In genomic region chr7:100607111-100607510, GRCh38 we compare ENCODE assay signal across 21 cellular contexts. TPM values are rescaled to one million over a fixed set of nuclear protein-coding genes. Genes with fewer than 3 reads are reported as not detected.
DNase-seq lines count a peak whose midpoint lies in the region; ATAC-seq, FAIRE-seq and TF ChIP-seq lines count a peak whose summit lies in the region.
"Had no signal": no experiment of that assay in that cellular context is flagged by ENCODE, and none has a peak within 500 bp of the region (broad histone marks: within the 10 kb centered on the region; RNA-seq: fewer than 3 reads in every experiment).

No MANE protein-coding gene starts in this region.

- H3K4ac ChIP-seq in H1 (replicated peaks; ENCODE audit: insufficient read length, low read depth, low read length) (no peak overlapping the region), neuronal stem cell (ENCODE audit: low read length) (no peak overlapping the region)

- 91% methylated on average over 7 of the region's 8 CpGs; no CpG with 5 or more reads in 1 of the 2 experiments for WGBS in H1 (ENCODE audit: extremely low coverage in 1 of 2, insufficient coverage in 1 of 2, insufficient read length in 1 of 2, insufficient replicate concordance in 2 of 2, low coverage in 1 of 2, low lambda C conversion rate in 2 of 2, missing lambda C conversion rate in 1 of 2), 2 experiments
- no CpG with 5 or more reads among the region's 8 CpGs for WGBS in neuronal stem cell (ENCODE audit: extremely low coverage in 2 of 2, insufficient read length in 2 of 2, insufficient replicate concordance in 1 of 2), 2 donors
- 73 to 78% methylated on average over 8 of the region's 8 CpGs for WGBS in body of pancreas, 2 donors

- H4K20me1 ChIP-seq in H1 (replicated peaks in 1 of 2; ENCODE audit: control insufficient read depth in 1 of 2, insufficient read depth in 2 of 2, low read length in 2 of 2): no peaks in the 10 kb centered on the region

- no peak overlapping the region for H3K23ac ChIP-seq in H1 (ENCODE audit: insufficient read length)
- no peak overlapping the region for H3K23ac ChIP-seq in neuronal stem cell (ENCODE audit: low read depth, low read length, poor library complexity)

- TF ChIP-seq CTCF in H1 (IDR thresholded peaks at IDR 0.05; ENCODE audit: control extremely low read depth in 1 of 3, insufficient read depth in 1 of 3, low read depth in 1 of 3, low read length in 3 of 3) (no peak), body of pancreas (IDR thresholded peaks at IDR 0.05) (no peak)

- H2AFZ ChIP-seq in H1 (ENCODE audit: low read length) (no peak overlapping the region), neuronal stem cell (ENCODE audit: low read length) (no peak overlapping the region)

- no peak overlapping the region for H2BK20ac ChIP-seq in H1 (ENCODE audit: low read length)

- H3K9me3 ChIP-seq in MG63 (no peaks in the 10 kb centered on the region), H1 (ENCODE audit: insufficient read depth in 2 of 2, low read depth in 1 of 2, low read length in 1 of 2) (no peaks in the 10 kb centered on the region), neuronal stem cell (replicated peaks in 1 of 2; ENCODE audit: control insufficient read depth in 2 of 2, insufficient read depth in 1 of 2, low read depth in 1 of 2, low read length in 2 of 2) (no peaks in the 10 kb centered on the region), body of pancreas (no peaks in the 10 kb centered on the region)
- H3K9me3 ChIP-seq: BE2C, heart right ventricle, mucosa of descending colon had no signal

- no peaks in the 10 kb centered on the region for H3K9me3 Mint-ChIP-seq in activated CD4-positive, alpha-beta memory T cell treated with anti-CD3 and anti-CD28 coated beads for 36 hours
- no peaks in the 10 kb centered on the region for H3K9me3 Mint-ChIP-seq in activated CD4-positive, alpha-beta memory T cell treated with anti-CD3 and anti-CD28 coated beads, Interleukin-2, amount 10 ng/mL, durations not matched to agents 7 days and 5 days
- no peaks in the 10 kb centered on the region for H3K9me3 Mint-ChIP-seq in activated naive CD8-positive, alpha-beta T cell treated with anti-CD3 and anti-CD28 coated beads for 36 hours
- H3K9me3 Mint-ChIP-seq: activated naive CD4-positive, alpha-beta T cell treated with anti-CD3 and anti-CD28 coated beads, Interleukin-2, amount 50 U/mL, for 24 hours; activated T-cell treated with anti-CD3 and anti-CD28 coated beads, Interleukin-2, amount 50 U/mL, for 72 hours; T-helper 1 cell treated with Interleukin-12 subunit alpha and Interleukin-12 subunit beta and Interleukin-4 antibody, amounts not matched to agents 30 μg/mL and 1 μg/mL, for 36 hours had no signal

- no peak overlapping the region for H3K18ac ChIP-seq in H1 (ENCODE audit: extremely low read depth, low read length)
- H3K18ac ChIP-seq in neuronal stem cell (ENCODE audit: low read length): no peak overlapping the region

- H4K91ac ChIP-seq in H1 (replicated peaks; ENCODE audit: insufficient read length, low read length): no peak overlapping the region
- H4K91ac ChIP-seq in neuronal stem cell (ENCODE audit: low read depth, low read length, poor library complexity): no peak overlapping the region

- H3K79me1 ChIP-seq in H1 (ENCODE audit: low read depth, low read length) (no peaks in the 10 kb centered on the region), neuronal stem cell (ENCODE audit: low read depth, low read length) (peaks cover 5% of the 10 kb centered on the region)

- peak overlapping the region; percentile 13 for H3K27ac Mint-ChIP-seq in activated CD4-positive, alpha-beta memory T cell treated with anti-CD3 and anti-CD28 coated beads for 36 hours
- no peak overlapping the region for H3K27ac Mint-ChIP-seq in activated CD4-positive, alpha-beta memory T cell treated with anti-CD3 and anti-CD28 coated beads, Interleukin-2, amount 10 ng/mL, durations not matched to agents 7 days and 5 days
- H3K27ac Mint-ChIP-seq in activated naive CD8-positive, alpha-beta T cell treated with anti-CD3 and anti-CD28 coated beads for 36 hours: no peak overlapping the region
- H3K27ac Mint-ChIP-seq: activated naive CD4-positive, alpha-beta T cell treated with anti-CD3 and anti-CD28 coated beads, Interleukin-2, amount 50 U/mL, for 24 hours; activated T-cell treated with anti-CD3 and anti-CD28 coated beads, Interleukin-2, amount 50 U/mL, for 72 hours; T-helper 1 cell treated with Interleukin-12 subunit alpha and Interleukin-12 subunit beta and Interleukin-4 antibody, amounts not matched to agents 30 μg/mL and 1 μg/mL, for 36 hours had no signal

- no peaks in the 10 kb centered on the region for H3K27me3 ChIP-seq in MG63
- H3K27me3 ChIP-seq in H1 (replicated peaks in 1 of 4; ENCODE audit: control insufficient read depth in 3 of 4, extremely low read depth in 1 of 4, insufficient read depth in 3 of 4, low read length in 3 of 4): peaks cover 0 to 10% (median 4%) of the 10 kb centered on the region in 4 experiments; a peak in 2 of 7 replicates
- peaks cover 0 to 26% (median 4%) of the 10 kb centered on the region in 3 experiments for H3K27me3 ChIP-seq in neuronal stem cell (ENCODE audit: control insufficient read depth in 3 of 3, insufficient read depth in 3 of 3, low read depth in 1 of 3, low read length in 3 of 3)
- H3K27me3 ChIP-seq in body of pancreas: no peaks in the 10 kb centered on the region
- H3K27me3 ChIP-seq: BE2C had no signal

- TF ChIP-seq POLR2A in H1 (IDR thresholded peaks at IDR 0.05; ENCODE audit: control extremely low read depth in 1 of 2, low read depth in 2 of 2, low read length in 2 of 2) (no peak), body of pancreas (IDR thresholded peaks at IDR 0.05) (no peak)

- H3K4me3 Mint-ChIP-seq in activated CD4-positive, alpha-beta memory T cell treated with anti-CD3 and anti-CD28 coated beads for 36 hours: no peak overlapping the region
- H3K4me3 Mint-ChIP-seq in activated CD4-positive, alpha-beta memory T cell treated with anti-CD3 and anti-CD28 coated beads, Interleukin-2, amount 10 ng/mL, durations not matched to agents 7 days and 5 days: no peak overlapping the region
- no peak overlapping the region for H3K4me3 Mint-ChIP-seq in activated naive CD8-positive, alpha-beta T cell treated with anti-CD3 and anti-CD28 coated beads for 36 hours
- H3K4me3 Mint-ChIP-seq: T-helper 1 cell treated with Interleukin-12 subunit alpha and Interleukin-12 subunit beta and Interleukin-4 antibody, amounts not matched to agents 30 μg/mL and 1 μg/mL, for 36 hours had no signal

- H2BK15ac ChIP-seq in H1 (ENCODE audit: low read length): no peak overlapping the region
- no peak overlapping the region for H2BK15ac ChIP-seq in neuronal stem cell (ENCODE audit: low read length)

- no peak overlapping the region for H2BK120ac ChIP-seq in H1 (replicated peaks; ENCODE audit: low read depth, low read length)
- H2BK120ac ChIP-seq in neuronal stem cell (ENCODE audit: low read depth, low read length): no peak overlapping the region

- no peaks in the 10 kb centered on the region for H3K36me3 Mint-ChIP-seq in activated CD4-positive, alpha-beta memory T cell treated with anti-CD3 and anti-CD28 coated beads for 36 hours
- no peaks in the 10 kb centered on the region for H3K36me3 Mint-ChIP-seq in activated CD4-positive, alpha-beta memory T cell treated with anti-CD3 and anti-CD28 coated beads, Interleukin-2, amount 10 ng/mL, durations not matched to agents 7 days and 5 days (ENCODE audit: low read depth)
- no peaks in the 10 kb centered on the region for H3K36me3 Mint-ChIP-seq in activated naive CD8-positive, alpha-beta T cell treated with anti-CD3 and anti-CD28 coated beads for 36 hours
- H3K36me3 Mint-ChIP-seq: activated naive CD4-positive, alpha-beta T cell treated with anti-CD3 and anti-CD28 coated beads, Interleukin-2, amount 50 U/mL, for 24 hours had no signal

- ATAC-seq in GM21825 (IDR thresholded peaks at IDR 0.05; ENCODE audit: unreplicated experiment) (no peak), body of pancreas (no peak)
- ATAC-seq: activated T-cell treated with anti-CD3 and anti-CD28 coated beads, Interleukin-2, amount 50 U/mL, for 72 hours; heart right ventricle; mucosa of descending colon had no signal

- H3K27ac ChIP-seq in H1 (ENCODE audit: low read depth, low read length) (no peak overlapping the region), neuronal stem cell (replicated peaks; ENCODE audit: low read length) (no peak overlapping the region), body of pancreas (no peak overlapping the region)

- H3K79me2 ChIP-seq in H1 (ENCODE audit: control insufficient read depth in 1 of 2, insufficient read depth in 2 of 2, low read length in 2 of 2): no peaks in the 10 kb centered on the region

- H3K14ac ChIP-seq in H1 (ENCODE audit: insufficient read length) (no peak overlapping the region), neuronal stem cell (ENCODE audit: low read length) (no peak overlapping the region)

- CTCF ChIA-PET in activated CD4-positive, alpha-beta memory T cell treated with anti-CD3 and anti-CD28 coated beads for 36 hours (lab: Charles Lee): interaction anchor here (0.8 kb wide), 1 partner anchor 21 kb away, joined by 3 read pairs; the partner anchor contains the start of genes FBXO24 and LRCH4
- CTCF ChIA-PET in activated CD4-positive, alpha-beta memory T cell treated with anti-CD3 and anti-CD28 coated beads, Interleukin-2, amount 10 ng/mL, durations not matched to agents 7 days and 5 days (lab: Charles Lee): interaction anchor here (11.9 kb wide), 1 partner anchor 26 kb away, joined by 163 read pairs; no protein-coding TSS in a partner anchor
- CTCF ChIA-PET in H1 (lab: Charles Lee; ENCODE audit: partially characterized antibody): interaction anchor here (0.7 to 2.5 kb wide), 6 partner anchors 19 to 118 kb away, joined by 3 to 11 read pairs (median 4); no protein-coding TSS in a partner anchor

- H3K4me1 Mint-ChIP-seq in activated CD4-positive, alpha-beta memory T cell treated with anti-CD3 and anti-CD28 coated beads for 36 hours (ENCODE audit: low read depth): peaks cover 21% of the 10 kb centered on the region
- H3K4me1 Mint-ChIP-seq in activated CD4-positive, alpha-beta memory T cell treated with anti-CD3 and anti-CD28 coated beads, Interleukin-2, amount 10 ng/mL, durations not matched to agents 7 days and 5 days: peaks cover 42% of the 10 kb centered on the region
- H3K4me1 Mint-ChIP-seq in activated naive CD8-positive, alpha-beta T cell treated with anti-CD3 and anti-CD28 coated beads for 36 hours: peaks cover 15% of the 10 kb centered on the region

- no peaks in the 10 kb centered on the region for H3K27me3 Mint-ChIP-seq in activated CD4-positive, alpha-beta memory T cell treated with anti-CD3 and anti-CD28 coated beads for 36 hours
- peaks cover 5% of the 10 kb centered on the region for H3K27me3 Mint-ChIP-seq in activated CD4-positive, alpha-beta memory T cell treated with anti-CD3 and anti-CD28 coated beads, Interleukin-2, amount 10 ng/mL, durations not matched to agents 7 days and 5 days
- no peaks in the 10 kb centered on the region for H3K27me3 Mint-ChIP-seq in activated naive CD8-positive, alpha-beta T cell treated with anti-CD3 and anti-CD28 coated beads for 36 hours
- H3K27me3 Mint-ChIP-seq: activated naive CD4-positive, alpha-beta T cell treated with anti-CD3 and anti-CD28 coated beads, Interleukin-2, amount 50 U/mL, for 24 hours had no signal

- no peak for FAIRE-seq in H1 (lab: Jason Lieb, UNC)

- H3K56ac ChIP-seq in H1 (replicated peaks; ENCODE audit: insufficient read length, low read depth, low read length): no peak overlapping the region

- H3K9ac ChIP-seq in H1 (replicated peaks in 1 of 4; ENCODE audit: extremely low read depth in 1 of 4, low read depth in 3 of 4, low read length in 3 of 4) (no peak overlapping the region), neuronal stem cell (ENCODE audit: low read depth, low read length, poor library complexity) (no peak overlapping the region)

- POLR2A ChIA-PET in activated CD4-positive, alpha-beta memory T cell treated with anti-CD3 and anti-CD28 coated beads for 36 hours (lab: Charles Lee): no interaction called here
- POLR2A ChIA-PET in activated CD4-positive, alpha-beta memory T cell treated with anti-CD3 and anti-CD28 coated beads, Interleukin-2, amount 10 ng/mL, durations not matched to agents 7 days and 5 days (lab: Charles Lee): interaction anchor here (2.3 to 7.9 kb wide), 3 partner anchors 17 to 23 kb away, joined by 6 to 89 read pairs (median 32); partner anchors contain the start of genes FBXO24 and LRCH4
- POLR2A ChIA-PET in H1 (lab: Charles Lee; ENCODE audit: partially characterized antibody): interaction anchor here (0.6 to 8.9 kb wide), 5 partner anchors 13 to 413 kb away, joined by 3 to 172 read pairs (median 7); partner anchors contain the start of genes FBXO24, LRCH4 and MUC17

- TF ChIP-seq RAD21 in H1 (IDR thresholded peaks at IDR 0.05 in 1 of 2, conservative IDR thresholded peaks at IDR 0.05 in 1 of 2; ENCODE audit: low read depth in 2 of 2, low read length in 2 of 2): no peak

- intact Hi-C loops in activated CD4-positive, alpha-beta memory T cell treated with anti-CD3 and anti-CD28 coated beads for 36 hours (cut with micrococcal nuclease): no loop called here
- intact Hi-C loops in body of pancreas (cut with DNase I): no loop called here

- H2BK12ac ChIP-seq in H1 (ENCODE audit: low read depth, low read length): no peak overlapping the region
- no peak overlapping the region for H2BK12ac ChIP-seq in neuronal stem cell (ENCODE audit: low read length)

- no peak overlapping the region for H4K5ac ChIP-seq in H1 (ENCODE audit: insufficient read length, low read depth, low read length)

- no peak overlapping the region for H3K4me3 ChIP-seq in MG63
- H3K4me3 ChIP-seq in H1 (ENCODE audit: extremely low read depth in 1 of 4, insufficient read depth in 2 of 4, low read depth in 3 of 4, low read length in 4 of 4): no peak overlapping the region
- H3K4me3 ChIP-seq in neuronal stem cell (ENCODE audit: low read length in 2 of 2): no peak overlapping the region
- H3K4me3 ChIP-seq in body of pancreas: no peak overlapping the region
- H3K4me3 ChIP-seq: heart right ventricle, mucosa of descending colon had no signal

- H3K36me3 ChIP-seq in MG63: peaks cover 9% of the 10 kb centered on the region
- H3K36me3 ChIP-seq in H1 (ENCODE audit: control insufficient read depth in 2 of 4, insufficient read depth in 4 of 4, low read length in 3 of 4): peaks cover 0 to 7% (median under 1%) of the 10 kb centered on the region in 4 experiments; a peak in 3 of 8 replicates
- no peaks in the 10 kb centered on the region for H3K36me3 ChIP-seq in neuronal stem cell (replicated peaks in 1 of 2; ENCODE audit: control insufficient read depth in 2 of 2, insufficient read depth in 2 of 2, low read length in 2 of 2)
- H3K36me3 ChIP-seq in body of pancreas (replicated peaks in 1 of 2; ENCODE audit: insufficient read depth in 1 of 2, low read depth in 2 of 2): no peaks in the 10 kb centered on the region

- H3K4me2 ChIP-seq in H1 (ENCODE audit: insufficient read depth in 1 of 2, low read depth in 2 of 2, low read length in 2 of 2) (no peak overlapping the region), neuronal stem cell (ENCODE audit: insufficient read depth, low read length, poor library complexity, severe bottlenecking) (no peak overlapping the region)

- no peak for DNase-seq in activated CD4-positive, alpha-beta memory T cell treated with anti-CD3 and anti-CD28 coated beads for 36 hours
- no peak for DNase-seq in activated CD4-positive, alpha-beta memory T cell treated with anti-CD3 and anti-CD28 coated beads, Interleukin-2, amount 10 ng/mL, durations not matched to agents 7 days and 5 days
- DNase-seq in MG63: peak; percentile 59
- DNase-seq in H1 (ENCODE audit: low read depth in 1 of 2, low spot score in 2 of 2): no peak
- DNase-seq in neuronal stem cell (ENCODE audit: low spot score): no peak
- no peak for DNase-seq in activated naive CD8-positive, alpha-beta T cell treated with anti-CD3 and anti-CD28 coated beads for 36 hours
- DNase-seq in body of pancreas: no peak
- DNase-seq: activated CD8-positive, alpha-beta memory T cell treated with anti-CD3 and anti-CD28 coated beads for 24 hours; activated T-cell treated with anti-CD3 and anti-CD28 coated beads, Interleukin-2, amount 50 U/mL, for 72 hours; BE2C; heart right ventricle; mucosa of descending colon; NCI-H2029; NCI-H226; nucleus accumbens; stimulated activated CD4-positive, alpha-beta T cell treated with anti-CD3 and anti-CD28 coated beads, Interleukin-12 subunit alpha, Interleukin-12 subunit beta, amount 100 ng/mL, for 4 hours had no signal

- no peak for TF ChIP-seq EP300 in H1 (IDR thresholded peaks at IDR 0.05; ENCODE audit: borderline replicate concordance in 1 of 2, low read depth in 2 of 2, low read length in 2 of 2)

- no peak overlapping the region for H4K8ac ChIP-seq in H1 (ENCODE audit: extremely low read depth, insufficient read depth, low read length)
- no peak overlapping the region for H4K8ac ChIP-seq in neuronal stem cell (ENCODE audit: low read depth, low read length)

- peaks cover 26% of the 10 kb centered on the region for H3K23me2 ChIP-seq in H1 (ENCODE audit: low read depth, low read length)

- 0 out of 2 replicates have a peak overlapping the region, but pooled peaks have one; percentile 24 for H2BK5ac ChIP-seq in H1 (ENCODE audit: low read depth, low read length)
- H2BK5ac ChIP-seq in neuronal stem cell (ENCODE audit: low read length): no peak overlapping the region

- H3K4me1 ChIP-seq in H1 (replicated peaks in 1 of 4; ENCODE audit: control insufficient read depth in 3 of 4, insufficient read depth in 4 of 4, low read length in 3 of 4): peaks cover 0 to 19% (median 11%) of the 10 kb centered on the region in 4 experiments; a peak in 6 of 7 replicates
- peaks cover 20 to 26% of the 10 kb centered on the region in 2 donors for H3K4me1 ChIP-seq in neuronal stem cell (ENCODE audit: control insufficient read depth in 2 of 2, insufficient read depth in 1 of 2, low read depth in 1 of 2, low read length in 2 of 2)
- peaks cover 25% of the 10 kb centered on the region for H3K4me1 ChIP-seq in body of pancreas

- H2AK5ac ChIP-seq in H1 (ENCODE audit: low read depth, low read length) (no peak overlapping the region), neuronal stem cell (ENCODE audit: low read depth, low read length) (peak overlapping the region; percentile 30)

RNA-seq across cellular contexts. Expression of gene PCOLCE, which starts 4.9 kb away (rescaled TPM):
- total RNA-seq in activated CD4-positive, alpha-beta memory T cell treated with anti-CD3 and anti-CD28 coated beads for 36 hours: 10 to 100 TPM in 1 of 2 experiments, 1 to 10 TPM in 1; 9.2 to 11.0 TPM
- 10 to 100 TPM; 16.0 to 18.7 TPM for total RNA-seq in activated CD4-positive, alpha-beta memory T cell treated with anti-CD3 and anti-CD28 coated beads, Interleukin-2, amount 10 ng/mL, durations not matched to agents 7 days and 5 days
- total RNA-seq in MG63 (2014; rRNA removed; shearing (Covaris generic); ENCODE audit: low replicate concordance): 53.5 and 1,171 TPM in 2 replicates
- 69.2 and 70.6 TPM in 2 replicates for total RNA-seq in H1 (2021; fragmentation: NEBNext Ultra II Directional; extraction: Animal tissue kit (Norgen Biotek cat#: 25700))
- 21.5 and 46.6 TPM in 2 replicates for polyA plus RNA-seq in H1 (2011; rRNA removed)
- polyA plus RNA-seq in H1 (2011; cell fraction: cytosol; rRNA removed): 26.8 TPM
- polyA plus RNA-seq in H1 (2011; cell fraction: nucleus; rRNA removed): 126 TPM
- 80.3 to 96.2 TPM (median 87.0 TPM) in 4 replicates for polyA plus RNA-seq in H1 (2012, experiment 1 of 2)
- 81.2 TPM for polyA plus RNA-seq in H1 (2012, experiment 2 of 2)
- 132 TPM for polyA plus RNA-seq in H1 (2013, experiment 1 of 2)
- 122 TPM for polyA plus RNA-seq in H1 (2013, experiment 2 of 2)
- polyA minus RNA-seq in H1 (2011; rRNA and poly(A)+ RNA removed): 7.8 and 13.1 TPM in 2 replicates
- polyA minus RNA-seq in H1 (2011; cell fraction: cytosol; rRNA and poly(A)+ RNA removed): 27.5 TPM
- 29.2 TPM for polyA minus RNA-seq in H1 (2011; cell fraction: nucleus; rRNA and poly(A)+ RNA removed)
- 24.7 TPM for polyA plus RNA-seq in neuronal stem cell (2013, experiment 1 of 2)
- 24.4 TPM for polyA plus RNA-seq in neuronal stem cell (2013, experiment 2 of 2)
- total RNA-seq in activated naive CD8-positive, alpha-beta T cell treated with anti-CD3 and anti-CD28 coated beads for 36 hours: 1 to 10 TPM; 4.0 TPM
- 10 to 100 TPM in 1 of 2 donors, 1 to 10 TPM in 1; 7.3 to 24.1 TPM for total RNA-seq in body of pancreas

RNA-seq across cellular contexts. Expression of gene MOSPD3, which starts 5.2 kb away (rescaled TPM):
- total RNA-seq in activated CD4-positive, alpha-beta memory T cell treated with anti-CD3 and anti-CD28 coated beads for 36 hours: 10 to 100 TPM; 14.0 to 14.4 TPM
- 10 to 100 TPM; 47.2 to 53.3 TPM for total RNA-seq in activated CD4-positive, alpha-beta memory T cell treated with anti-CD3 and anti-CD28 coated beads, Interleukin-2, amount 10 ng/mL, durations not matched to agents 7 days and 5 days
- total RNA-seq in MG63 (2014; rRNA removed; shearing (Covaris generic); ENCODE audit: low replicate concordance): 1.8 and 5.9 TPM in 2 replicates
- total RNA-seq in H1 (2021; fragmentation: NEBNext Ultra II Directional; extraction: Animal tissue kit (Norgen Biotek cat#: 25700)): 19.3 and 20.7 TPM in 2 replicates
- polyA plus RNA-seq in H1 (2011; rRNA removed): 21.4 and 45.7 TPM in 2 replicates
- polyA plus RNA-seq in H1 (2011; cell fraction: cytosol; rRNA removed): 10.1 TPM
- 23.8 TPM for polyA plus RNA-seq in H1 (2011; cell fraction: nucleus; rRNA removed)
- 15.9 to 26.5 TPM (median 22.6 TPM) in 4 replicates for polyA plus RNA-seq in H1 (2012, experiment 1 of 2)
- 25.8 TPM for polyA plus RNA-seq in H1 (2012, experiment 2 of 2)
- polyA plus RNA-seq in H1 (2013, experiment 1 of 2): 19.0 TPM
- polyA plus RNA-seq in H1 (2013, experiment 2 of 2): 17.7 TPM
- 7.0 and 8.1 TPM in 2 replicates for polyA minus RNA-seq in H1 (2011; rRNA and poly(A)+ RNA removed)
- 7.4 TPM for polyA minus RNA-seq in H1 (2011; cell fraction: cytosol; rRNA and poly(A)+ RNA removed)
- 8.7 TPM for polyA minus RNA-seq in H1 (2011; cell fraction: nucleus; rRNA and poly(A)+ RNA removed)
- polyA plus RNA-seq in neuronal stem cell (2013, experiment 1 of 2): 24.3 TPM
- polyA plus RNA-seq in neuronal stem cell (2013, experiment 2 of 2): 22.7 TPM
- total RNA-seq in activated naive CD8-positive, alpha-beta T cell treated with anti-CD3 and anti-CD28 coated beads for 36 hours: 10 to 100 TPM in 1 of 2 experiments, 1 to 10 TPM in 1; 9.7 to 10.0 TPM
- total RNA-seq in body of pancreas: 1 to 10 TPM; 6.9 to 8.6 TPM

RNA-seq across cellular contexts. Expression of gene FBXO24, which starts 21.0 kb away (rescaled TPM):
- 1 to 10 TPM; 2.2 to 2.6 TPM for total RNA-seq in activated CD4-positive, alpha-beta memory T cell treated with anti-CD3 and anti-CD28 coated beads for 36 hours
- total RNA-seq in activated CD4-positive, alpha-beta memory T cell treated with anti-CD3 and anti-CD28 coated beads, Interleukin-2, amount 10 ng/mL, durations not matched to agents 7 days and 5 days: 1 to 10 TPM; 1.8 to 2.7 TPM
- 1.0 and 1.2 TPM in 2 replicates for total RNA-seq in MG63 (2014; rRNA removed; shearing (Covaris generic); ENCODE audit: low replicate concordance)
- total RNA-seq in H1 (2021; fragmentation: NEBNext Ultra II Directional; extraction: Animal tissue kit (Norgen Biotek cat#: 25700)): 0.35 and 0.59 TPM in 2 replicates
- polyA plus RNA-seq in H1 (2011; rRNA removed): 0.57 and 0.83 TPM in 2 replicates
- polyA plus RNA-seq in H1 (2011; cell fraction: cytosol; rRNA removed): 0.57 TPM
- 1.4 TPM for polyA plus RNA-seq in H1 (2011; cell fraction: nucleus; rRNA removed)
- polyA plus RNA-seq in H1 (2012, experiment 1 of 2): 0.80 to 1.5 TPM (median 1.1 TPM) in 4 replicates
- 0.17 TPM for polyA plus RNA-seq in H1 (2012, experiment 2 of 2)
- polyA plus RNA-seq in H1 (2013, experiment 1 of 2): 0.39 TPM
- polyA plus RNA-seq in H1 (2013, experiment 2 of 2): 0.28 TPM
- polyA minus RNA-seq in H1 (2011; rRNA and poly(A)+ RNA removed): 0.66 and 0.95 TPM in 2 replicates
- polyA minus RNA-seq in H1 (2011; cell fraction: cytosol; rRNA and poly(A)+ RNA removed): not detected
- 0.30 TPM for polyA minus RNA-seq in H1 (2011; cell fraction: nucleus; rRNA and poly(A)+ RNA removed)
- polyA plus RNA-seq in neuronal stem cell (2013, experiment 1 of 2): 1.2 TPM
- polyA plus RNA-seq in neuronal stem cell (2013, experiment 2 of 2): 1.1 TPM
- total RNA-seq in activated naive CD8-positive, alpha-beta T cell treated with anti-CD3 and anti-CD28 coated beads for 36 hours: under 1 TPM; 0.54 to 0.80 TPM
- total RNA-seq in body of pancreas: 1 to 10 TPM; 1.8 to 5.3 TPM
- total RNA-seq: A172 had no signal

RNA-seq across cellular contexts. Expression of gene LRCH4, which starts 21.2 kb away (rescaled TPM):
- total RNA-seq in activated CD4-positive, alpha-beta memory T cell treated with anti-CD3 and anti-CD28 coated beads for 36 hours: 10 to 100 TPM; 93.4 to 97.7 TPM
- total RNA-seq in activated CD4-positive, alpha-beta memory T cell treated with anti-CD3 and anti-CD28 coated beads, Interleukin-2, amount 10 ng/mL, durations not matched to agents 7 days and 5 days: 100 to 1,000 TPM; 199 to 204 TPM
- total RNA-seq in MG63 (2014; rRNA removed; shearing (Covaris generic); ENCODE audit: low replicate concordance): 3.8 and 6.3 TPM in 2 replicates
- total RNA-seq in H1 (2021; fragmentation: NEBNext Ultra II Directional; extraction: Animal tissue kit (Norgen Biotek cat#: 25700)): 34.5 and 36.6 TPM in 2 replicates
- polyA plus RNA-seq in H1 (2011; rRNA removed): 15.5 and 36.5 TPM in 2 replicates
- 14.3 TPM for polyA plus RNA-seq in H1 (2011; cell fraction: cytosol; rRNA removed)
- 126 TPM for polyA plus RNA-seq in H1 (2011; cell fraction: nucleus; rRNA removed)
- 16.5 to 30.3 TPM (median 28.4 TPM) in 4 replicates for polyA plus RNA-seq in H1 (2012, experiment 1 of 2)
- polyA plus RNA-seq in H1 (2012, experiment 2 of 2): 20.6 TPM
- 30.9 TPM for polyA plus RNA-seq in H1 (2013, experiment 1 of 2)
- 27.8 TPM for polyA plus RNA-seq in H1 (2013, experiment 2 of 2)
- polyA minus RNA-seq in H1 (2011; rRNA and poly(A)+ RNA removed): 10.6 and 13.2 TPM in 2 replicates
- 26.1 TPM for polyA minus RNA-seq in H1 (2011; cell fraction: cytosol; rRNA and poly(A)+ RNA removed)
- 45.6 TPM for polyA minus RNA-seq in H1 (2011; cell fraction: nucleus; rRNA and poly(A)+ RNA removed)
- 30.1 TPM for polyA plus RNA-seq in neuronal stem cell (2013, experiment 1 of 2)
- polyA plus RNA-seq in neuronal stem cell (2013, experiment 2 of 2): 28.3 TPM
- 10 to 100 TPM; 65.6 to 68.1 TPM for total RNA-seq in activated naive CD8-positive, alpha-beta T cell treated with anti-CD3 and anti-CD28 coated beads for 36 hours
- total RNA-seq in body of pancreas: 100 to 1,000 TPM in 1 of 2 donors, 10 to 100 TPM in 1; 25.4 to 121 TPM

RNA-seq across cellular contexts. Expression of gene SAP25, which starts 33.4 kb away (rescaled TPM):
- 10 to 100 TPM in 1 of 2 experiments, 1 to 10 TPM in 1; 9.9 to 11.4 TPM for total RNA-seq in activated CD4-positive, alpha-beta memory T cell treated with anti-CD3 and anti-CD28 coated beads for 36 hours
- 10 to 100 TPM; 29.1 to 30.0 TPM for total RNA-seq in activated CD4-positive, alpha-beta memory T cell treated with anti-CD3 and anti-CD28 coated beads, Interleukin-2, amount 10 ng/mL, durations not matched to agents 7 days and 5 days
- total RNA-seq in MG63 (2014; rRNA removed; shearing (Covaris generic); ENCODE audit: low replicate concordance): not detected in 2 replicates
- 5.4 and 5.8 TPM in 2 replicates for total RNA-seq in H1 (2021; fragmentation: NEBNext Ultra II Directional; extraction: Animal tissue kit (Norgen Biotek cat#: 25700))
- 3.6 and 8.2 TPM in 2 replicates for polyA plus RNA-seq in H1 (2011; rRNA removed)
- 2.3 TPM for polyA plus RNA-seq in H1 (2011; cell fraction: cytosol; rRNA removed)
- 33.0 TPM for polyA plus RNA-seq in H1 (2011; cell fraction: nucleus; rRNA removed)
- polyA plus RNA-seq in H1 (2012, experiment 1 of 2): 4.8 to 6.4 TPM (median 5.3 TPM) in 4 replicates
- polyA plus RNA-seq in H1 (2012, experiment 2 of 2): 4.1 TPM
- 5.7 TPM for polyA plus RNA-seq in H1 (2013, experiment 1 of 2)
- 4.9 TPM for polyA plus RNA-seq in H1 (2013, experiment 2 of 2)
- not detected in 2 replicates for polyA minus RNA-seq in H1 (2011; rRNA and poly(A)+ RNA removed)
- not detected for polyA minus RNA-seq in H1 (2011; cell fraction: cytosol; rRNA and poly(A)+ RNA removed)
- polyA minus RNA-seq in H1 (2011; cell fraction: nucleus; rRNA and poly(A)+ RNA removed): 3.1 TPM
- polyA plus RNA-seq in neuronal stem cell (2013, experiment 1 of 2): 4.0 TPM
- 3.4 TPM for polyA plus RNA-seq in neuronal stem cell (2013, experiment 2 of 2)
- total RNA-seq in activated naive CD8-positive, alpha-beta T cell treated with anti-CD3 and anti-CD28 coated beads for 36 hours: 1 to 10 TPM; 4.4 to 6.0 TPM
- total RNA-seq in body of pancreas: not detected
- total RNA-seq: renal cortical epithelial cell had no signal
